In the genomic region with DNA sequence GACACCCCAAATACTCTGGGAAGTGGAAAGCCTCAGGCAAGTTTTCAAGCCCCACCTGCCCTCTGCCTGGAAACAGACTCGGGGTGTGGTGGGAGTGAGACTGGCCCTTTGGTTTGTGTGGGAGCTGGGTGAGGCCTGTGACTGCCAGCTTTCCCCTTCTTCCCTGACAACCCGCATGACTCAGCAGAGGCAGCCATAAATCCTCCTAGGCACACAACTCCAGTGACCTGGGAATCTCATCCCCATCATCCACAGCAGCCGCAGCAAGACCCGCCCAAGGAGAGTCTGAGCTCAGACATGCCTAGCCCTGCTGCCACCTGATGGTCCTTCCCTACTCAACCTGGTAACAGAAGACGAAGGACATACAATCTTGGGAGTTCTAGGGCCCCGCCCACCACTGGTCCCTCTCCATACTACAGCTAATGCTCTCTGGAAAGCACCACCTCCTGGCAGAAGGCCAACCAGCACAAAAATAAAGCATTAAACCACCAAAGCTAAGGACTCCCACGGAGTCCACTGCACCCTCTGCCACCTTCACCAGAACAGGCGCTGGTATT, we compare ENCODE assay signal across 1 cellular context.
TF ChIP-seq lines count a peak whose summit lies in the region.

No MANE protein-coding gene starts in this region.

TF ChIP-seq in H1, 55 proteins besides CTCF, POLR2A, EP300 and RAD21:
- TF ChIP-seq SIRT6 (IDR thresholded peaks at IDR 0.05; ENCODE audit: low read length) (no peak), RBBP5 (IDR thresholded peaks at IDR 0.05; ENCODE audit: borderline replicate concordance, low read depth, low read length) (no peak), SP1 (IDR thresholded peaks at IDR 0.05; ENCODE audit: low read depth, low read length) (no peak)
TF ChIP-seq in H1: peak in this region for 0.
